28 cellular contexts compared by ENCODE assay signal in genomic region chr4:182370491-182370890, GRCh38.
"Had no signal": no experiment of that assay in that cellular context is flagged by ENCODE, and none has a peak within 500 bp of the region (broad histone marks: within the 10 kb centered on the region; RNA-seq: fewer than 3 reads in every experiment).

No MANE protein-coding gene starts in this region.

- DNase-seq: activated CD4-positive, alpha-beta memory T cell treated with anti-CD3 and anti-CD28 coated beads, Interleukin-2, amount 10 ng/mL, durations not matched to agents 7 days and 5 days; activated CD4-positive, alpha-beta T cell treated with anti-CD3 and anti-CD28 coated beads for 36 hours; activated CD4-positive, alpha-beta T cell treated with anti-CD3 and anti-CD28 coated beads, Interleukin-2, amount 50 U/mL, for 1 hour; activated gamma-delta T cell; activated naive CD4-positive, alpha-beta T cell treated with anti-CD3 and anti-CD28 coated beads for 36 hours; activated T-cell treated with anti-CD3 and anti-CD28 coated beads for 4 hours; activated T-cell treated with anti-CD3 and anti-CD28 coated beads, Interleukin-2, amount 50 U/mL, for 48 hours; aorta; cerebellar nuclear complex; MG63; MV-4-11; NCI-H1092 treated with DMSO at 0.1 percent for 48 hours; NCI-H1417 treated with DMSO at 0.1 percent for 48 hours; NCI-H1694; NCI-H2029; NCI-H2107; NCI-H2171 treated with DMSO at 0.1 percent for 48 hours; NCI-H345; NCI-H510A; NCI-H526 treated with DMSO at 0.1 percent for 48 hours; Peyer's patch; Right ventricle myocardium superior; T-helper 17 cell; T1000 had no signal

- H3K27ac ChIP-seq: Peyer's patch, RWPE1, SJSA1, VCaP had no signal

- H3K27me3 ChIP-seq: MG63, Peyer's patch, SJSA1 had no signal

- H3K36me3 ChIP-seq: MG63, Peyer's patch had no signal

- H3K4me3 ChIP-seq: MG63, Peyer's patch, SJSA1 had no signal

- ATAC-seq: activated CD4-positive, alpha-beta T cell treated with anti-CD3 and anti-CD28 coated beads for 36 hours; activated T-helper 17 cell treated with anti-CD3 and anti-CD28 coated beads, Interleukin-2, amount 50 U/mL, for 72 hours; T-helper 17 cell had no signal

- H3K4me1 ChIP-seq: Peyer's patch had no signal

- H3K9me3 ChIP-seq: MG63, Peyer's patch, SJSA1 had no signal
